Comparison of ENCODE assay signal across 1 cellular context in genomic region chr17:47208744-47209488, GRCh38.
A peak's percentile ranks its signal among the peaks of the same experiment; 100 is the strongest.
TF ChIP-seq lines count a peak whose summit lies in the region.

TSS of gene MYL4 (plus strand) at chr17:47209348. CDS start at chr17:47209423, 75 bp downstream.

TF ChIP-seq in K562, 482 proteins besides CTCF, POLR2A, EP300 and RAD21 (continued from another document and continues in another):
- TF ChIP-seq TFE3 (CRISPR knock-in tag; IDR thresholded peaks at IDR 0.05) (no peak), ERF (CRISPR knock-in tag; IDR thresholded peaks at IDR 0.05) (no peak), ZNF197 (CRISPR knock-in tag; IDR thresholded peaks at IDR 0.05; ENCODE audit: low read depth) (0 out of 2 replicates have a peak, but pooled peaks have one; percentile 19), ADNP (tag; IDR thresholded peaks at IDR 0.05) (no peak), CBX8 (IDR thresholded peaks at IDR 0.05; ENCODE audit: borderline replicate concordance, extremely low read depth, low read depth, low read length, poor library complexity, severe bottlenecking) (no peak), MED1 (CRISPR knock-in tag; IDR thresholded peaks at IDR 0.05; ENCODE audit: borderline replicate concordance) (no peak), NONO (IDR thresholded peaks at IDR 0.05; ENCODE audit: low read depth in 2 of 2, low read length in 1 of 2) (no peak), CCAR2 (IDR thresholded peaks at IDR 0.05; ENCODE audit: low read depth, low read length) (no peak), E2F4 (CRISPR knock-in tag; IDR thresholded peaks at IDR 0.05; ENCODE audit: low read depth) (no peak), ZNF778 (CRISPR knock-in tag; IDR thresholded peaks at IDR 0.05) (no peak), AFF4 (CRISPR knock-in tag; IDR thresholded peaks at IDR 0.05) (no peak), ZFP36 (IDR thresholded peaks at IDR 0.05; ENCODE audit: low read depth, low read length, partially characterized antibody) (peak; percentile 4), RBM34 (IDR thresholded peaks at IDR 0.05; ENCODE audit: borderline replicate concordance, insufficient read depth, low read length) (no peak), NFATC3 (IDR thresholded peaks at IDR 0.05) (no peak), FOXA1 (IDR thresholded peaks at IDR 0.05; ENCODE audit: borderline replicate concordance) (no peak), ZNF764 (CRISPR knock-in tag; IDR thresholded peaks at IDR 0.05; ENCODE audit: low read depth) (no peak), LCOR (CRISPR knock-in tag; IDR thresholded peaks at IDR 0.05) (no peak), RBM14 (IDR thresholded peaks at IDR 0.05; ENCODE audit: borderline replicate concordance, insufficient read depth, low read depth, low read length) (no peak), ZBTB9 (CRISPR knock-in tag; IDR thresholded peaks at IDR 0.05) (no peak), WHSC1 (IDR thresholded peaks at IDR 0.05; ENCODE audit: low read length) (no peak), SUPT5H (IDR thresholded peaks at IDR 0.05) (peak; percentile 57), CREB1 (IDR thresholded peaks at IDR 0.05) (no peak), CREB1 (CRISPR knock-in tag; IDR thresholded peaks at IDR 0.05) (no peak), SAFB (IDR thresholded peaks at IDR 0.05; ENCODE audit: borderline replicate concordance, low read depth, low read length) (no peak), TSC22D4 (tag; IDR thresholded peaks at IDR 0.05) (no peak), PRPF4 (IDR thresholded peaks at IDR 0.05; ENCODE audit: insufficient read depth, low read depth, low read length, poor library complexity, severe bottlenecking) (no peak), ATF3 (IDR thresholded peaks at IDR 0.05) (no peak), ATF3 (CRISPR knock-in tag; conservative IDR thresholded peaks at IDR 0.05) (no peak), ARID4B (CRISPR knock-in tag; IDR thresholded peaks at IDR 0.05) (no peak), ESRRB (CRISPR knock-in tag; IDR thresholded peaks at IDR 0.05; ENCODE audit: borderline replicate concordance) (no peak), HES1 (IDR thresholded peaks at IDR 0.05; ENCODE audit: low read depth) (no peak), ETS2 (tag; IDR thresholded peaks at IDR 0.05; ENCODE audit: borderline replicate concordance, poor library complexity, severe bottlenecking) (no peak), ZNF436 (CRISPR knock-in tag; IDR thresholded peaks at IDR 0.05) (no peak), ELF1 (tag; IDR thresholded peaks at IDR 0.05) (no peak), CREBBP (IDR thresholded peaks at IDR 0.05; ENCODE audit: low read depth, low read length) (no peak), PHB (CRISPR knock-in tag; IDR thresholded peaks at IDR 0.05) (no peak), ZBTB34 (CRISPR knock-in tag; IDR thresholded peaks at IDR 0.05) (no peak), ZNF41 (CRISPR knock-in tag; conservative IDR thresholded peaks at IDR 0.05) (no peak), BDP1 (IDR thresholded peaks at IDR 0.05; ENCODE audit: insufficient read depth, insufficient read length) (no peak), MCM3 (IDR thresholded peaks at IDR 0.05) (no peak), ZNF444 (CRISPR knock-in tag; IDR thresholded peaks at IDR 0.05) (no peak), ZEB2 (IDR thresholded peaks at IDR 0.05) (no peak), THAP7 (CRISPR knock-in tag; IDR thresholded peaks at IDR 0.05) (no peak), ZNF695 (CRISPR knock-in tag; IDR thresholded peaks at IDR 0.05) (no peak)
